In genomic region chr15:52185151-52185561, GRCh38 we compare ENCODE assay signal across 25 cellular contexts. TPM values are rescaled to one million over a fixed set of nuclear protein-coding genes. Genes with fewer than 3 reads are reported as not detected.
DNase-seq lines count a peak whose midpoint lies in the region; ATAC-seq and TF ChIP-seq lines count a peak whose summit lies in the region.
"Had no signal": no experiment of that assay in that cellular context is flagged by ENCODE, and none has a peak within 500 bp of the region (broad histone marks: within the 10 kb centered on the region; RNA-seq: fewer than 3 reads in every experiment).

No MANE protein-coding gene starts in this region.

- H3K27ac ChIP-seq in adrenal gland (no peak overlapping the region), lower lobe of right lung (no peak overlapping the region), stomach (peak overlapping the region in 3 of 5 donors; percentile 20 to 50 (median 30))

- no peaks in the 10 kb centered on the region for H3K36me3 Mint-ChIP-seq in nephron progenitor cell (ENCODE audit: low read depth)

- no peak overlapping the region for H3K27ac Mint-ChIP-seq in nephron progenitor cell
- H3K27ac Mint-ChIP-seq: CD8-positive, alpha-beta memory T cell; GM23338; IgD-negative memory B cell had no signal

- TF ChIP-seq POLR2A in adrenal gland (IDR thresholded peaks at IDR 0.05) (no peak), stomach (IDR thresholded peaks at IDR 0.05) (no peak)

- H3K4me1 Mint-ChIP-seq in nephron progenitor cell, result peaks cover 8% of the 10 kb centered on the region

- no peaks in the 10 kb centered on the region for H3K9me3 Mint-ChIP-seq in nephron progenitor cell
- H3K9me3 Mint-ChIP-seq: CD8-positive, alpha-beta memory T cell; GM23338; IgD-negative memory B cell had no signal

- H3K27me3 ChIP-seq in adrenal gland, result no peaks in the 10 kb centered on the region
- H3K27me3 ChIP-seq in lower lobe of right lung (ENCODE audit: low read depth), result no peaks in the 10 kb centered on the region
- H3K27me3 ChIP-seq in stomach, result peaks cover 0 to 9% (median 0%) of the 10 kb centered on the region in 3 donors
- H3K27me3 ChIP-seq: MG63 had no signal

- peaks cover 11 to 25% of the 10 kb centered on the region in 2 donors for H3K4me1 ChIP-seq in adrenal gland (replicated peaks in 1 of 2)
- peaks cover 8% of the 10 kb centered on the region for H3K4me1 ChIP-seq in lower lobe of right lung
- H3K4me1 ChIP-seq in stomach, result peaks cover 0 to 13% (median 11%) of the 10 kb centered on the region in 4 donors

- H3K36me3 ChIP-seq in adrenal gland (replicated peaks in 1 of 2) (no peaks in the 10 kb centered on the region), lower lobe of right lung (no peaks in the 10 kb centered on the region), stomach (no peaks in the 10 kb centered on the region)
- H3K36me3 ChIP-seq: MG63 had no signal

- intact Hi-C loops in adrenal gland (cut with DNase I) (no loop called here), left ventricle myocardium superior (cut with micrococcal nuclease) (no loop called here), lower lobe of right lung (cut with DNase I) (no loop called here), stomach (cut with DNase I; ENCODE audit: low total_unique reads) (no loop called here)

- no peak for TF ChIP-seq CTCF in adrenal gland (IDR thresholded peaks at IDR 0.05)
- TF ChIP-seq CTCF in lower lobe of right lung (IDR thresholded peaks at IDR 0.05), result no peak
- no peak for TF ChIP-seq CTCF in stomach (IDR thresholded peaks at IDR 0.05)
- TF ChIP-seq CTCF in nephron progenitor cell (IDR thresholded peaks at IDR 0.05), result no peak

- DNase-seq in adrenal gland (peak in 6 of 7 donors; percentile 41 to 79 (median 62)), left ventricle myocardium superior (no peak), lower lobe of right lung (no peak), stomach (peak; percentile 38), nephron progenitor cell (no peak)
- DNase-seq in activated effector memory CD4-positive, alpha-beta T cell treated with anti-CD3 and anti-CD28 coated beads, Interleukin-2, amount 50 U/mL, for 16 hours, result no peak
- DNase-seq in activated CD4-positive, CD25-positive, alpha-beta regulatory T cell treated with anti-CD3 and anti-CD28 coated beads, Interleukin-2, amount 50 U/mL, for 72 hours, result no peak
- DNase-seq: ACHN; C1 segment of cervical spinal cord; CD8-positive, alpha-beta memory T cell; DMS 273 treated with DMSO at 0.1 percent for 48 hours; HCEC 1CT; Kasumi-1; MG63; NCI-H1048; NCI-H1436 treated with DMSO at 0.1 percent for 48 hours; NCI-H2081; NCI-H2227 treated with DMSO at 0.1 percent for 48 hours; NCI-H82; OCI-M1; SIG-M5 had no signal

- peaks cover 32% of the 10 kb centered on the region for H3K27me3 Mint-ChIP-seq in nephron progenitor cell (ENCODE audit: low read depth, poor library complexity)
- H3K27me3 Mint-ChIP-seq: CD8-positive, alpha-beta memory T cell; IgD-negative memory B cell had no signal

- no peak for TF ChIP-seq EP300 in stomach (IDR thresholded peaks at IDR 0.05)

- no peak overlapping the region for H3K4me3 Mint-ChIP-seq in nephron progenitor cell
- H3K4me3 Mint-ChIP-seq: CD8-positive, alpha-beta memory T cell; GM23338; IgD-negative memory B cell had no signal

- H3K4me3 ChIP-seq in adrenal gland (no peak overlapping the region), lower lobe of right lung (no peak overlapping the region), stomach (no peak overlapping the region)
- H3K4me3 ChIP-seq: GM23338, MG63 had no signal

- ATAC-seq in left ventricle myocardium superior, result peak; percentile 88
- peak; percentile 61 to 72 for ATAC-seq in lower lobe of right lung
- no peak for ATAC-seq in GM19463 (IDR thresholded peaks at IDR 0.05; ENCODE audit: unreplicated experiment)
- ATAC-seq: GM23338, SK-N-SH treated with all-trans-retinoic acid at 6 μM for 48 hours had no signal

- H3K9me3 ChIP-seq in adrenal gland (replicated peaks in 1 of 3) (no peaks in the 10 kb centered on the region), lower lobe of right lung (no peaks in the 10 kb centered on the region), stomach (no peaks in the 10 kb centered on the region)

- 45 to 73% (median 59%) methylated on average over 7 of the region's 7 CpGs for WGBS in adrenal gland, 4 donors
- WGBS in stomach, 5 donors, result 38 to 62% (median 61%) methylated on average over 7 of the region's 7 CpGs

RNA-seq across cellular contexts. Expression of gene GNB5, which starts 6.0 kb away (rescaled TPM):
- 10 to 100 TPM; 12.1 to 60.7 (median 20.3) TPM for total RNA-seq in adrenal gland
- 10 to 100 TPM; 10.1 to 19.5 (median 11.2) TPM for polyA plus RNA-seq in adrenal gland
- 10.1 TPM for total RNA-seq in left ventricle myocardium superior
- total RNA-seq in lower lobe of right lung, result 14.1 TPM
- total RNA-seq in stomach, result 100 to 1,000 TPM in 1 of 5 donors, 10 to 100 TPM in 2, 1 to 10 TPM in 2; 6.4 to 291 (median 14.0) TPM
- 10 to 100 TPM in 2 of 3 donors, 1 to 10 TPM in 1; 8.1 to 13.6 (median 11.8) TPM for polyA plus RNA-seq in stomach

Comparison
In these comparisons a context has a peak if more than half of its experiments do, and no peak if none do; other contexts are left out.
1. DNase-seq: peak in adrenal gland (6 of 7) and stomach (single experiment); none in left ventricle myocardium superior (single experiment), lower lobe of right lung (single experiment), activated effector memory CD4-positive, alpha-beta T cell treated with anti-CD3 and anti-CD28 coated beads, Interleukin-2, amount 50 U/mL, for 16 hours (single experiment), nephron progenitor cell (single experiment) and activated CD4-positive, CD25-positive, alpha-beta regulatory T cell treated with anti-CD3 and anti-CD28 coated beads, Interleukin-2, amount 50 U/mL, for 72 hours (single experiment).
2. H3K27ac ChIP-seq: peak in stomach (3 of 5); none in adrenal gland (0 of 5) and lower lobe of right lung (single experiment).